In genomic region chr2:79887747-79888374, GRCh38 we compare ENCODE assay signal across 7 cellular contexts.
A peak's percentile ranks its signal among the peaks of the same experiment; 100 is the strongest.
DNase-seq lines count a peak whose midpoint lies in the region; ATAC-seq and TF ChIP-seq lines count a peak whose summit lies in the region.

No MANE protein-coding gene starts in this region.

- no peaks in the 10 kb centered on the region for H4K20me1 ChIP-seq in OCI-LY7 (ENCODE audit: insufficient read depth, low read length)

- no peak overlapping the region for H3K4me3 ChIP-seq in OCI-LY7 (ENCODE audit: low read depth, low read length, poor library complexity, severe bottlenecking)

- no peaks in the 10 kb centered on the region for H3K4me1 ChIP-seq in OCI-LY7 (ENCODE audit: insufficient read depth, low read length, poor library complexity, severe bottlenecking)

- H3K9me3 ChIP-seq in OCI-LY7 (ENCODE audit: low read length): no peaks in the 10 kb centered on the region

- H3K27ac Mint-ChIP-seq in naive B cell: no peak overlapping the region

- CTCF ChIA-PET in OCI-LY7 (lab: Charles Lee; ENCODE audit: unreplicated experiment): no interaction called here

- intact Hi-C loops in OCI-LY7 (cut with micrococcal nuclease; ENCODE audit: unreplicated experiment): loop anchor here (10.0 kb wide), 1 partner anchor 663 kb away; no protein-coding TSS in a partner anchor

- H3K9me2 ChIP-seq in OCI-LY7 (ENCODE audit: insufficient read depth, low read length): no peaks in the 10 kb centered on the region

- H3K36me3 Mint-ChIP-seq in naive B cell: no peaks in the 10 kb centered on the region

- BruUV-seq in OCI-LY7 (replicated peaks; lab: Mats Ljungman, UMichigan): no TSS peak

- no peaks in the 10 kb centered on the region for H3K79me2 ChIP-seq in OCI-LY7 (ENCODE audit: insufficient read depth, low read depth, low read length)

- no peaks in the 10 kb centered on the region for H3K4me1 Mint-ChIP-seq in naive B cell

- DNase-seq in DMS53 (lab: John Stamatoyannopoulos, UW) (peak; percentile 70), HS-27A (ENCODE audit: low read depth) (peak; percentile 46), OCI-LY7 (ENCODE audit: low spot score) (peak; percentile 57), dermis blood vessel endothelial cell (peak; percentile 68), naive B cell (peak; percentile 15), GOT3 (lab: John Stamatoyannopoulos, UW) (no peak)

- H3K36me3 ChIP-seq in OCI-LY7 (ENCODE audit: insufficient read depth, low read length): no peaks in the 10 kb centered on the region

- no peak overlapping the region for H3K4me2 ChIP-seq in OCI-LY7 (ENCODE audit: low read length)

- H2AFZ ChIP-seq in OCI-LY7 (ENCODE audit: low read length): no peak overlapping the region

- peaks cover 2 to 7% (median 4%) of the 10 kb centered on the region in 3 donors for H3K27me3 Mint-ChIP-seq in naive B cell

- peak; percentile 87 for TF ChIP-seq CTCF in OCI-LY7 (conservative IDR thresholded peaks at IDR 0.05; ENCODE audit: low read length)

- no peak overlapping the region for H3K27ac ChIP-seq in OCI-LY7 (ENCODE audit: low read depth, low read length, poor library complexity, severe bottlenecking)

- POLR2A ChIA-PET in OCI-LY7 (lab: Charles Lee): no interaction called here

- H3K4me3 Mint-ChIP-seq in naive B cell: no peak overlapping the region

- ATAC-seq in GM18907 (IDR thresholded peaks at IDR 0.05; ENCODE audit: unreplicated experiment) (peak; percentile 73), naive B cell (ENCODE audit: low read depth in 2 of 2) (no peak)

- no peaks in the 10 kb centered on the region for H3K9me3 Mint-ChIP-seq in naive B cell
